14 cellular contexts compared by ENCODE assay signal in the genomic region with DNA sequence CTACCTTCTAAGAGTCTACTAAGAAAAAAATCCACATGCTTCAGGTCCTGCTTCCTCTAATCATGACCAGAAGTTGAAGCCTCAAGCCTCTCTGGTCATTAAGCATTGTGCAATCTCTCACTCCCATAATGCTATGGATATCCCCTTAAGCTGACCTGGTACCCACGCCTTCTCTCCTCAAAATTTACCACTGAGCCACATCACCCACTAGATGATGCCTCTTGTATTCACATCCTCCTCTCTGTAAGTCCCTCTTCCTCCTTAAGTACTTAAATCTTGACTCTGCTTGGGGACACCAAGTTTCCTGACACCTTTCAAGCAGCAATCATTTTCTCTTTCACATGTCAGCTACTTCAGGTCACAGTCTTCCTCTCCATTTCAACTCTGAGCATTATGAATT. TPM values are rescaled to one million over a fixed set of nuclear protein-coding genes. Genes with fewer than 3 reads are reported as not detected.
DNase-seq lines count a peak whose midpoint lies in the region; ATAC-seq and TF ChIP-seq lines count a peak whose summit lies in the region.
"Had no signal": no experiment of that assay in that cellular context is flagged by ENCODE, and none has a peak within 500 bp of the region (broad histone marks: within the 10 kb centered on the region; RNA-seq: fewer than 3 reads in every experiment).

No MANE protein-coding gene starts in this region.

- intact Hi-C loops in stomach (cut with DNase I; ENCODE audit: low total_unique reads) = no loop called here

- 63 to 95% (median 82%) methylated on average over 1 of the region's 1 CpG for WGBS in stomach, 5 donors

- H3K27me3 ChIP-seq in HAP-1 (ENCODE audit: low read depth) (no peaks in the 10 kb centered on the region), stomach (no peaks in the 10 kb centered on the region)

- no peak for TF ChIP-seq EP300 in stomach (IDR thresholded peaks at IDR 0.05)

- peaks cover 7% of the 10 kb centered on the region for H3K4me1 Mint-ChIP-seq in stimulated activated effector memory CD8-positive, alpha-beta T cell treated with anti-CD3 and anti-CD28 coated beads, Interleukin-12 subunit alpha, Interleukin-12 subunit beta, amount 100 ng/mL, for 72 hours
- H3K4me1 Mint-ChIP-seq: nephron had no signal

- H3K4me1 ChIP-seq in HAP-1 (no peaks in the 10 kb centered on the region), stomach (peaks cover 4 to 26% (median 10%) of the 10 kb centered on the region in 4 donors)

- H3K4me3 ChIP-seq in HAP-1 (no peak overlapping the region), stomach (no peak overlapping the region)
- H3K4me3 ChIP-seq: thoracic aorta had no signal

- no peak for DNase-seq in stimulated activated effector memory CD8-positive, alpha-beta T cell treated with anti-CD3 and anti-CD28 coated beads, Interleukin-12 subunit alpha, Interleukin-12 subunit beta, amount 100 ng/mL, for 72 hours (ENCODE audit: low spot score in 2 of 2)
- DNase-seq in HAP-1 (ENCODE audit: low spot score in 2 of 2) = no peak
- no peak for DNase-seq in stomach
- no peak for DNase-seq in NCI-H345 (lab: John Stamatoyannopoulos, UW)
- DNase-seq: activated CD4-positive, alpha-beta T cell treated with anti-CD3 and anti-CD28 coated beads for 4 hours; amniotic stem cell; DND-41; H9; NCI-H1105 treated with DMSO at 0.1 percent for 48 hours had no signal

- no peaks in the 10 kb centered on the region for H3K9me3 ChIP-seq in HAP-1
- no peaks in the 10 kb centered on the region for H3K9me3 ChIP-seq in stomach
- H3K9me3 ChIP-seq: thoracic aorta had no signal

- ATAC-seq in GM19043 (IDR thresholded peaks at IDR 0.05; ENCODE audit: low read depth, unreplicated experiment) = peak; percentile 81
- ATAC-seq in GM21825 (IDR thresholded peaks at IDR 0.05; ENCODE audit: unreplicated experiment) = peak; percentile 77
- ATAC-seq in HG03432 (IDR thresholded peaks at IDR 0.05; ENCODE audit: unreplicated experiment) = peak; percentile 84
- ATAC-seq in stimulated activated effector memory CD8-positive, alpha-beta T cell treated with anti-CD3 and anti-CD28 coated beads, Interleukin-12 subunit alpha, Interleukin-12 subunit beta, amount 100 ng/mL, for 72 hours = peak; percentile 90

- TF ChIP-seq CTCF in stomach (IDR thresholded peaks at IDR 0.05) = no peak

- no peak overlapping the region for H3K27ac Mint-ChIP-seq in stimulated activated effector memory CD8-positive, alpha-beta T cell treated with anti-CD3 and anti-CD28 coated beads, Interleukin-12 subunit alpha, Interleukin-12 subunit beta, amount 100 ng/mL, for 72 hours
- H3K27ac Mint-ChIP-seq: H9, nephron had no signal

- H3K9me3 Mint-ChIP-seq in stimulated activated effector memory CD8-positive, alpha-beta T cell treated with anti-CD3 and anti-CD28 coated beads, Interleukin-12 subunit alpha, Interleukin-12 subunit beta, amount 100 ng/mL, for 72 hours = no peaks in the 10 kb centered on the region
- H3K9me3 Mint-ChIP-seq: H9, nephron had no signal

- no peak overlapping the region for H3K4me3 Mint-ChIP-seq in stimulated activated effector memory CD8-positive, alpha-beta T cell treated with anti-CD3 and anti-CD28 coated beads, Interleukin-12 subunit alpha, Interleukin-12 subunit beta, amount 100 ng/mL, for 72 hours
- H3K4me3 Mint-ChIP-seq: H9, nephron had no signal

- TF ChIP-seq POLR2A in stomach (IDR thresholded peaks at IDR 0.05) = no peak

- no peaks in the 10 kb centered on the region for H3K36me3 ChIP-seq in HAP-1 (replicated peaks)
- H3K36me3 ChIP-seq in stomach = no peaks in the 10 kb centered on the region
- H3K36me3 ChIP-seq: thoracic aorta had no signal

- in situ Hi-C loops in HAP-1 (cut with MboI; ENCODE audit: low sequenced_read_pairs) = no loop called here

- H3K36me3 Mint-ChIP-seq in stimulated activated effector memory CD8-positive, alpha-beta T cell treated with anti-CD3 and anti-CD28 coated beads, Interleukin-12 subunit alpha, Interleukin-12 subunit beta, amount 100 ng/mL, for 72 hours = peaks cover 19% of the 10 kb centered on the region

- H3K27ac ChIP-seq in stomach = no peak overlapping the region
- H3K27ac ChIP-seq: thoracic aorta had no signal

RNA-seq across cellular contexts. Expression of a gene that starts 9.8 kb away (rescaled TPM):
- 100 to 1,000 TPM in 1 of 5 donors, 10 to 100 TPM in 2, 1 to 10 TPM in 1, under 1 TPM in 1; 0.45 to 111 (median 12.2) TPM for total RNA-seq in stomach
- 1 to 10 TPM; 2.6 to 6.8 (median 3.1) TPM for polyA plus RNA-seq in stomach

RNA-seq across cellular contexts. Expression of a gene that starts 11.1 kb away (rescaled TPM):
- total RNA-seq in stomach = 10 to 100 TPM in 4 of 5 donors, 1 to 10 TPM in 1; 1.7 to 68.3 (median 55.8) TPM
- 10 to 100 TPM in 2 of 3 donors, 1 to 10 TPM in 1; 7.1 to 14.4 (median 12.5) TPM for polyA plus RNA-seq in stomach
